25 cellular contexts compared by ENCODE assay signal in genomic region chr12:12874014-12874413, GRCh38. TPM values are rescaled to one million over a fixed set of nuclear protein-coding genes. Genes with fewer than 3 reads are reported as not detected.
A peak's percentile ranks its signal among the peaks of the same experiment; 100 is the strongest.
DNase-seq lines count a peak whose midpoint lies in the region; FAIRE-seq and TF ChIP-seq lines count a peak whose summit lies in the region.
"Had no signal": no experiment of that assay in that cellular context is flagged by ENCODE, and none has a peak within 500 bp of the region (broad histone marks: within the 10 kb centered on the region; RNA-seq: fewer than 3 reads in every experiment).

No MANE protein-coding gene starts in this region.

- no peak overlapping the region for H3K4me2 ChIP-seq in OCI-LY7 (ENCODE audit: low read length)
- H3K4me2 ChIP-seq in endothelial cell of umbilical vein (ENCODE audit: insufficient read depth, low read length) = no peak overlapping the region
- no peak overlapping the region for H3K4me2 ChIP-seq in smooth muscle cell

- no peaks in the 10 kb centered on the region for H3K36me3 ChIP-seq in OCI-LY7 (ENCODE audit: insufficient read depth, low read length)
- no peaks in the 10 kb centered on the region for H3K36me3 ChIP-seq in endothelial cell of umbilical vein (ENCODE audit: control insufficient read depth in 2 of 2, extremely low read depth in 1 of 2, insufficient read depth in 2 of 2, low read length in 2 of 2)
- no peaks in the 10 kb centered on the region for H3K36me3 ChIP-seq in smooth muscle cell (ENCODE audit: low read depth)
- H3K36me3 ChIP-seq in adrenal gland (replicated peaks in 1 of 2) = no peaks in the 10 kb centered on the region
- H3K36me3 ChIP-seq in thyroid gland = no peaks in the 10 kb centered on the region
- H3K36me3 ChIP-seq: HAP-1, upper lobe of right lung had no signal

- intact Hi-C loops in OCI-LY7 (cut with micrococcal nuclease; ENCODE audit: unreplicated experiment) = no loop called here
- intact Hi-C loops in endothelial cell of umbilical vein (cut with micrococcal nuclease) = no loop called here
- intact Hi-C loops in adrenal gland (cut with DNase I) = no loop called here
- intact Hi-C loops in thyroid gland (cut with DNase I) = no loop called here

- H4K20me1 ChIP-seq in OCI-LY7 (ENCODE audit: insufficient read depth, low read length) (no peaks in the 10 kb centered on the region), endothelial cell of umbilical vein (replicated peaks; ENCODE audit: control insufficient read depth, extremely low read depth, insufficient read depth, low read length) (no peaks in the 10 kb centered on the region), smooth muscle cell (ENCODE audit: low read depth) (no peaks in the 10 kb centered on the region)

- H2AFZ ChIP-seq in OCI-LY7 (ENCODE audit: low read length) (no peak overlapping the region), endothelial cell of umbilical vein (ENCODE audit: low read depth, low read length) (no peak overlapping the region), smooth muscle cell (ENCODE audit: low read depth) (no peak overlapping the region)

- H3K27ac ChIP-seq in OCI-LY7 (ENCODE audit: low read depth, low read length, poor library complexity, severe bottlenecking) (no peak overlapping the region), endothelial cell of umbilical vein (ENCODE audit: insufficient read depth, low read depth, low read length) (peak overlapping the region; percentile 96), smooth muscle cell (ENCODE audit: low read depth) (peak overlapping the region; percentile 91), adrenal gland (no peak overlapping the region), thyroid gland (no peak overlapping the region)
- H3K27ac ChIP-seq: body of pancreas, coronary artery, upper lobe of right lung had no signal

- no peaks in the 10 kb centered on the region for H3K9me3 ChIP-seq in OCI-LY7 (ENCODE audit: low read length)
- no peaks in the 10 kb centered on the region for H3K9me3 ChIP-seq in endothelial cell of umbilical vein (replicated peaks; ENCODE audit: control insufficient read depth, insufficient read depth, low read length)
- no peaks in the 10 kb centered on the region for H3K9me3 ChIP-seq in smooth muscle cell (replicated peaks; ENCODE audit: low read depth)
- no peaks in the 10 kb centered on the region for H3K9me3 ChIP-seq in adrenal gland (replicated peaks in 1 of 3)
- no peaks in the 10 kb centered on the region for H3K9me3 ChIP-seq in thyroid gland
- H3K9me3 ChIP-seq: body of pancreas, HAP-1, SK-N-SH, upper lobe of right lung had no signal

- TF ChIP-seq CTCF in OCI-LY7 (conservative IDR thresholded peaks at IDR 0.05; ENCODE audit: low read length) = 0 out of 2 replicates have a peak, but pooled peaks have one; percentile 15
- TF ChIP-seq CTCF in endothelial cell of umbilical vein (IDR thresholded peaks at IDR 0.05; ENCODE audit: extremely low read depth in 1 of 2, insufficient read depth in 1 of 2, low read depth in 1 of 2, low read length in 2 of 2) = no peak
- no peak for TF ChIP-seq CTCF in smooth muscle cell (IDR thresholded peaks at IDR 0.05; ENCODE audit: borderline replicate concordance, insufficient read depth, poor library complexity, severe bottlenecking)
- no peak for TF ChIP-seq CTCF in adrenal gland (IDR thresholded peaks at IDR 0.05)
- TF ChIP-seq CTCF in thyroid gland (IDR thresholded peaks at IDR 0.05) = no peak

- no peak overlapping the region for H3K9ac ChIP-seq in endothelial cell of umbilical vein (replicated peaks; ENCODE audit: extremely low read depth, insufficient read depth, low read length)
- H3K9ac ChIP-seq in smooth muscle cell (ENCODE audit: low read depth) = no peak overlapping the region

- H3K4me1 ChIP-seq in OCI-LY7 (ENCODE audit: insufficient read depth, low read length, poor library complexity, severe bottlenecking) (peaks cover 2% of the 10 kb centered on the region), endothelial cell of umbilical vein (ENCODE audit: control insufficient read depth, extremely low read depth, insufficient read depth, low read length) (peaks cover 41% of the 10 kb centered on the region), smooth muscle cell (ENCODE audit: low read depth) (peaks cover 12% of the 10 kb centered on the region), adrenal gland (replicated peaks in 1 of 2) (no peaks in the 10 kb centered on the region), thyroid gland (no peaks in the 10 kb centered on the region)

- 95% methylated on average over 1 of the region's 1 CpG for WGBS in smooth muscle cell (ENCODE audit: low lambda C conversion rate)
- 75 to 92% (median 85%) methylated on average over 1 of the region's 1 CpG for WGBS in adrenal gland, 4 donors
- 73 to 92% methylated on average over 1 of the region's 1 CpG for WGBS in thyroid gland, 2 donors

- no TSS peak for BruUV-seq in OCI-LY7 (replicated peaks; lab: Mats Ljungman, UMichigan)
- no TSS peak for BruUV-seq in endothelial cell of umbilical vein (replicated peaks; lab: Mats Ljungman, UMichigan)

- FAIRE-seq in endothelial cell of umbilical vein (lab: Jason Lieb, UNC) = no peak

- no peaks in the 10 kb centered on the region for H3K27me3 ChIP-seq in endothelial cell of umbilical vein (ENCODE audit: control insufficient read depth in 2 of 2, insufficient read depth in 2 of 2, low read length in 2 of 2)
- no peaks in the 10 kb centered on the region for H3K27me3 ChIP-seq in smooth muscle cell (ENCODE audit: low read depth)
- H3K27me3 ChIP-seq in adrenal gland = no peaks in the 10 kb centered on the region
- H3K27me3 ChIP-seq in thyroid gland = no peaks in the 10 kb centered on the region
- H3K27me3 ChIP-seq: body of pancreas, upper lobe of right lung had no signal

- POLR2A ChIA-PET in OCI-LY7 (lab: Charles Lee) = no interaction called here
- POLR2A ChIA-PET in endothelial cell of umbilical vein (lab: Charles Lee) = interaction anchor here (4.1 kb wide), 1 partner anchor 18 kb away, joined by 15 read pairs; the partner anchor contains the start of gene GPRC5A

- DNase-seq in NOMO-1 treated with DMSO at 0.1 percent for 48 hours (lab: John Stamatoyannopoulos, UW; ENCODE audit: unreplicated experiment) (peak; percentile 4), NOMO-1 treated with dmso at 0.1 percent for 144 hours (lab: John Stamatoyannopoulos, UW; ENCODE audit: unreplicated experiment) (no peak), OCI-LY7 (ENCODE audit: low spot score) (no peak), endothelial cell of umbilical vein (ENCODE audit: low read depth, low spot score) (no peak), smooth muscle cell (lab: John Stamatoyannopoulos, UW; ENCODE audit: unreplicated experiment) (no peak), adrenal gland (no peak), T-helper 2 cell (no peak), thyroid gland (no peak)
- DNase-seq: 8988T; activated CD4-positive, alpha-beta T cell treated with anti-CD3 and anti-CD28 coated beads for 1 hour; activated CD8-positive, alpha-beta memory T cell treated with anti-CD3 and anti-CD28 coated beads for 24 hours; body of pancreas; hypothalamus; islet precursor cell; KG1; NCI-H1417; NCI-H526 treated with DMSO at 0.1 percent for 48 hours; posterior cingulate gyrus; SK-N-SH; stimulated activated naive CD8-positive, alpha-beta T cell treated with anti-CD3 and anti-CD28 coated beads, Interleukin-15, amount 100 ng/mL, for 72 hours; upper lobe of right lung had no signal

- no peak overlapping the region for H3K4me3 ChIP-seq in OCI-LY7 (ENCODE audit: low read depth, low read length, poor library complexity, severe bottlenecking)
- no peak overlapping the region for H3K4me3 ChIP-seq in endothelial cell of umbilical vein (replicated peaks in 1 of 3; ENCODE audit: insufficient read depth in 1 of 3, low read depth in 1 of 3, low read length in 3 of 3)
- no peak overlapping the region for H3K4me3 ChIP-seq in smooth muscle cell
- H3K4me3 ChIP-seq in adrenal gland = no peak overlapping the region
- no peak overlapping the region for H3K4me3 ChIP-seq in thyroid gland (replicated peaks in 1 of 3)
- H3K4me3 ChIP-seq: body of pancreas, coronary artery, HAP-1, lung, upper lobe of right lung had no signal

- H3K9me2 ChIP-seq in OCI-LY7 (ENCODE audit: insufficient read depth, low read length) = no peaks in the 10 kb centered on the region
- H3K9me2 ChIP-seq: SK-N-SH had no signal

- peaks cover 14% of the 10 kb centered on the region for H3F3A ChIP-seq in smooth muscle cell (ENCODE audit: low read depth)

- TF ChIP-seq POLR2A in endothelial cell of umbilical vein (IDR thresholded peaks at IDR 0.05; ENCODE audit: low read depth, low read length) (no peak), adrenal gland (IDR thresholded peaks at IDR 0.05) (no peak), thyroid gland (IDR thresholded peaks at IDR 0.05) (no peak)

- H3K9me1 ChIP-seq in endothelial cell of umbilical vein (replicated peaks; ENCODE audit: control insufficient read depth, extremely low read depth, insufficient read depth, low read length) = no peaks in the 10 kb centered on the region

- H3K79me2 ChIP-seq in OCI-LY7 (ENCODE audit: insufficient read depth, low read depth, low read length) (no peaks in the 10 kb centered on the region), endothelial cell of umbilical vein (ENCODE audit: control insufficient read depth, insufficient read depth, low read length) (no peaks in the 10 kb centered on the region), smooth muscle cell (ENCODE audit: low read depth) (no peaks in the 10 kb centered on the region)

- dilution Hi-C loops in endothelial cell of umbilical vein (cut with MboI; ENCODE audit: extremely low pct_ligation_motif_present, low sequenced_read_pairs) = no loop called here

- CTCF ChIA-PET in OCI-LY7 (lab: Charles Lee; ENCODE audit: unreplicated experiment) (no interaction called here), endothelial cell of umbilical vein (lab: Charles Lee) (interaction anchor here (1.5 to 4.1 kb wide), 3 partner anchors 17 to 42 kb away, joined by 4 to 40 read pairs (median 25); partner anchors contain the start of gene GPRC5A)

TF ChIP-seq in endothelial cell of umbilical vein, 7 proteins besides CTCF, POLR2A, EP300 and RAD21 (continues in another document):
- no peak for TF ChIP-seq EZH2 (IDR thresholded peaks at IDR 0.05; ENCODE audit: borderline replicate concordance, low read depth, low read length, severe bottlenecking)

RNA-seq across cellular contexts. Expression of gene GPRC5A, which starts 17.3 kb away (rescaled TPM):
- total RNA-seq in OCI-LY7 (2014; rRNA removed; shearing (Covaris generic)) = not detected in 2 replicates
- total RNA-seq in OCI-LY7 (2022) (0.25 TPM in 1 of 2 replicates, not detected in the other), endothelial cell of umbilical vein (17.6 and 22.7 TPM in 2 replicates), smooth muscle cell (39.2 and 47.5 TPM in 2 replicates), adrenal gland (10 to 100 TPM in 3 of 8 donors, 1 to 10 TPM in 5; 5.3 to 22.3 (median 9.0) TPM), thyroid gland (100 to 1,000 TPM; 107 to 207 (median 128) TPM)
- polyA plus RNA-seq in endothelial cell of umbilical vein (82.9 and 86.4 TPM in 2 replicates), smooth muscle cell (13.6 and 79.1 TPM in 2 replicates), adrenal gland (1 to 10 TPM; 2.0 to 4.0 (median 2.3) TPM)
- 51.2 and 52.4 TPM in 2 replicates for polyA plus RNA-seq in endothelial cell of umbilical vein (2011; cell fraction: cytosol; rRNA removed)
- 49.8 and 59.1 TPM in 2 replicates for polyA plus RNA-seq in endothelial cell of umbilical vein (2011; cell fraction: nucleus; rRNA removed)
- 59.9 and 61.4 TPM in 2 replicates for polyA plus RNA-seq in endothelial cell of umbilical vein (2012)
- 231 and 240 TPM in 2 replicates for polyA minus RNA-seq in endothelial cell of umbilical vein
- polyA minus RNA-seq in endothelial cell of umbilical vein (2011; cell fraction: cytosol; rRNA and poly(A)+ RNA removed) = 189 TPM
- 53.6 and 78.0 TPM in 2 replicates for polyA minus RNA-seq in endothelial cell of umbilical vein (2011; cell fraction: nucleus; rRNA and poly(A)+ RNA removed)
- total RNA-seq: natural killer cell treated with Interleukin-12 subunit alpha and Interleukin-12 subunit beta and Interleukin-15 and Interleukin-18, amount 100 ng/mL, for 72 hours had no signal

Comparison
In these comparisons a context has a peak if more than half of its experiments do, and no peak if none do; other contexts are left out.
1. H3K27ac ChIP-seq: peak in endothelial cell of umbilical vein (single experiment) and smooth muscle cell (single experiment); none in OCI-LY7 (single experiment), adrenal gland (0 of 5) and thyroid gland (0 of 3).
2. RNA of gene GPRC5A, which starts 17.3 kb away (total RNA-seq): 107 to 207 TPM in thyroid gland, 39.2 to 47.5 TPM in smooth muscle cell, 17.6 to 22.7 TPM in endothelial cell of umbilical vein and 5.3 to 22.3 TPM in adrenal gland; 0.25 TPM in OCI-LY7; every median in the first group is over 4 times any median in the second.